In the genomic region with DNA sequence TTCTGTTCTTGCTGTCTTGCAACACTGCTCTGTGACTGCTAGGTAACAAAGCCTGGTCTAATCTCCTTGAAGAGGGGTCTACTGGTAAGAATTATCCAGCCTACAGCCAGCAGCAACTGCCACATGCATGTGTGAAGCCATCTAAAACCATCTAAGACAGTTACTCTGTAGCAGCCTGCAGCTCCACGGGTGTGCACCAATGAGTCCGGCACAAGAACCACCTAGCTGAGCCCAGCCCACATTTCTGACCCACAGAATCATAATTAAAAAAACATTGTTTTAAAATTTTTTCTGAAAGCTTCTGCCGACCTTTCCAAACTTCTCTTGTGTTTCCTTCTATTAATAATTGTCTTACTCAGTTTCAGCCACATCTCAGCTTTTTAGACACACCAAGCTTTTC, we compare ENCODE assay signal across 35 cellular contexts.
"Had no signal": no experiment of that assay in that cellular context is flagged by ENCODE, and none has a peak within 500 bp of the region (broad histone marks: within the 10 kb centered on the region; RNA-seq: fewer than 3 reads in every experiment).

No MANE protein-coding gene starts in this region.

- H3K36me3 ChIP-seq: MG63 had no signal

- H3K9me3 ChIP-seq: MG63 had no signal

- H3K4me3 ChIP-seq: MG63 had no signal

- DNase-seq: Karpas-422, Kasumi-1, MG63, MM.1S, MV-4-11, NCI-H1048, NCI-H1092 treated with DMSO at 0.1 percent for 48 hours, NCI-H1105, NCI-H1105 treated with DMSO at 0.1 percent for 48 hours, NCI-H1417, NCI-H1417 treated with DMSO at 0.1 percent for 48 hours, NCI-H1436, NCI-H1436 treated with DMSO at 0.1 percent for 48 hours, NCI-H146, NCI-H1694, NCI-H1694 treated with DMSO at 0.1 percent for 48 hours, NCI-H187, NCI-H187 treated with DMSO at 0.1 percent for 48 hours, NCI-H1930, NCI-H2029, NCI-H2029 treated with DMSO at 0.1 percent for 48 hours, NCI-H2081, NCI-H2081 treated with DMSO at 0.1 percent for 48 hours, NCI-H2107, NCI-H2171, NCI-H2171 treated with DMSO at 0.1 percent for 48 hours, NCI-H2227 treated with DMSO at 0.1 percent for 48 hours, NCI-H226, NCI-H345, NCI-H446, NCI-H446 treated with DMSO at 0.1 percent for 48 hours, NCI-H510A, NCI-H510A treated with DMSO at 0.1 percent for 48 hours, NCI-H524 treated with DMSO at 0.1 percent for 48 hours, NCI-H526 had no signal

- H3K27me3 ChIP-seq: MG63 had no signal
